12 cellular contexts compared by ENCODE assay signal in genomic region chr1:79716481-79716880, GRCh38.
A peak's percentile ranks its signal among the peaks of the same experiment; 100 is the strongest.
DNase-seq lines count a peak whose midpoint lies in the region; FAIRE-seq and TF ChIP-seq lines count a peak whose summit lies in the region.
"Had no signal": no experiment of that assay in that cellular context is flagged by ENCODE, and none has a peak within 500 bp of the region (broad histone marks: within the 10 kb centered on the region; RNA-seq: fewer than 3 reads in every experiment).

No MANE protein-coding gene starts in this region.

- DNase-seq in H54 (ENCODE audit: insufficient read length, low spot score) (no peak), SK-N-SH (no peak), fibroblast of pulmonary artery (ENCODE audit: low read depth) (peak; percentile 94), pulmonary artery endothelial cell (ENCODE audit: low read depth, low spot score) (peak; percentile 93), T1000 (lab: John Stamatoyannopoulos, UW) (no peak), LoVo (ENCODE audit: low spot score) (no peak), right atrium auricular region (ENCODE audit: low spot score) (no peak)
- DNase-seq in activated T-cell treated with anti-CD3 and anti-CD28 coated beads, Interleukin-2, amount 50 U/mL, for 24 hours, result no peak
- DNase-seq: activated naive CD4-positive, alpha-beta T cell treated with anti-CD3 and anti-CD28 coated beads, Interleukin-2, amount 50 U/mL, for 16 hours; midbrain; NCI-H2081; T-helper 9 cell had no signal

- POLR2A ChIA-PET in SK-N-SH (lab: Yijun Ruan, JAX), result no interaction called here

- H3K36me3 Mint-ChIP-seq in activated T-cell treated with anti-CD3 and anti-CD28 coated beads, Interleukin-2, amount 50 U/mL, for 24 hours (ENCODE audit: low read depth), result no peaks in the 10 kb centered on the region

- peaks cover 15% of the 10 kb centered on the region for H3K9me3 Mint-ChIP-seq in activated T-cell treated with anti-CD3 and anti-CD28 coated beads, Interleukin-2, amount 50 U/mL, for 24 hours

- H3K9me3 ChIP-seq in SK-N-SH (no peaks in the 10 kb centered on the region), right atrium auricular region (no peaks in the 10 kb centered on the region)

- TF ChIP-seq RAD21 in SK-N-SH (IDR thresholded peaks at IDR 0.05; ENCODE audit: low read length), result no peak

- no peak overlapping the region for H3K27ac Mint-ChIP-seq in activated T-cell treated with anti-CD3 and anti-CD28 coated beads, Interleukin-2, amount 50 U/mL, for 24 hours

- H2AFZ ChIP-seq in SK-N-SH (ENCODE audit: low read depth), result no peak overlapping the region

- H3K27ac ChIP-seq in SK-N-SH (ENCODE audit: low read depth in 2 of 2, low read length in 1 of 2) (peak overlapping the region; percentile 15 to 76; a peak in 2 of 4 replicates), right atrium auricular region (no peak overlapping the region)

- CTCF ChIA-PET in SK-N-SH (lab: Yijun Ruan, JAX), result no interaction called here

- no peaks in the 10 kb centered on the region; a peak in 1 of 4 replicates for H3K4me1 ChIP-seq in SK-N-SH (ENCODE audit: control insufficient read depth in 1 of 2, insufficient read depth in 2 of 2, low read depth in 1 of 2, low read length in 1 of 2)
- H3K4me1 ChIP-seq in right atrium auricular region, result no peaks in the 10 kb centered on the region

- no peak overlapping the region for H3K4me2 ChIP-seq in SK-N-SH

- TF ChIP-seq CTCF in SK-N-SH (IDR thresholded peaks at IDR 0.05), result no peak
- no peak for TF ChIP-seq CTCF in fibroblast of pulmonary artery (IDR thresholded peaks at IDR 0.05; ENCODE audit: low read length, missing control alignments)
- no peak for TF ChIP-seq CTCF in right atrium auricular region (IDR thresholded peaks at IDR 0.05)

- H3F3A ChIP-seq in SK-N-SH (replicated peaks; ENCODE audit: insufficient read depth), result no peaks in the 10 kb centered on the region

- H3K36me3 ChIP-seq in SK-N-SH (replicated peaks in 1 of 2; ENCODE audit: control insufficient read depth in 1 of 2, insufficient read depth in 2 of 2, low read length in 1 of 2) (no peaks in the 10 kb centered on the region), right atrium auricular region (no peaks in the 10 kb centered on the region)

- H3K4me3 Mint-ChIP-seq in activated T-cell treated with anti-CD3 and anti-CD28 coated beads, Interleukin-2, amount 50 U/mL, for 24 hours, result no peak overlapping the region

- TF ChIP-seq POLR2A in H54 (IDR thresholded peaks at IDR 0.05; ENCODE audit: low read depth, low read length), result no peak

- no peaks in the 10 kb centered on the region for H3K4me1 Mint-ChIP-seq in activated T-cell treated with anti-CD3 and anti-CD28 coated beads, Interleukin-2, amount 50 U/mL, for 24 hours (ENCODE audit: low read depth)

- peak; percentile 43 to 60; a peak in 2 of 4 replicates for TF ChIP-seq EP300 in SK-N-SH (IDR thresholded peaks at IDR 0.05; ENCODE audit: borderline replicate concordance in 1 of 2, low read depth in 1 of 2, low read length in 1 of 2)

- no peaks in the 10 kb centered on the region for H3K9me2 ChIP-seq in SK-N-SH

- FAIRE-seq in H54 (lab: Jason Lieb, UNC), result peak; percentile 62

- H4K20me1 ChIP-seq in SK-N-SH (ENCODE audit: insufficient read depth), result no peaks in the 10 kb centered on the region

- H3K9ac ChIP-seq in SK-N-SH, result no peak overlapping the region

- H3K27me3 ChIP-seq in SK-N-SH (ENCODE audit: insufficient read depth), result no peaks in the 10 kb centered on the region
- no peaks in the 10 kb centered on the region for H3K27me3 ChIP-seq in right atrium auricular region

- H3K79me2 ChIP-seq in SK-N-SH (ENCODE audit: insufficient read depth), result no peaks in the 10 kb centered on the region

- no peak overlapping the region for H3K4me3 ChIP-seq in SK-N-SH (ENCODE audit: low read depth in 2 of 2, low read length in 1 of 2)
- H3K4me3 ChIP-seq in fibroblast of pulmonary artery (replicated peaks; ENCODE audit: low read depth, low read length), result no peak overlapping the region
- H3K4me3 ChIP-seq in right atrium auricular region, result no peak overlapping the region

- no peaks in the 10 kb centered on the region for H3K27me3 Mint-ChIP-seq in activated T-cell treated with anti-CD3 and anti-CD28 coated beads, Interleukin-2, amount 50 U/mL, for 24 hours

TF ChIP-seq in SK-N-SH, 30 proteins besides CTCF, POLR2A, EP300 and RAD21:
- peak; percentile 76 for TF ChIP-seq PBX3 (IDR thresholded peaks at IDR 0.05)
- TF ChIP-seq FOSL2 (IDR thresholded peaks at IDR 0.05; ENCODE audit: borderline replicate concordance, low read depth), result peak; percentile 53; the same call in 1 of the 2 replicates
- TF ChIP-seq SIN3A (IDR thresholded peaks at IDR 0.05; ENCODE audit: borderline replicate concordance, low read depth, low read length), result no peak
- TF ChIP-seq NFIC (IDR thresholded peaks at IDR 0.05; ENCODE audit: borderline replicate concordance), result peak; percentile 80
- peak; percentile 65 for TF ChIP-seq JUND (IDR thresholded peaks at IDR 0.05)
- peak; percentile 88 for TF ChIP-seq TCF12 (IDR thresholded peaks at IDR 0.05)

Comparison
In these comparisons a context has a peak if more than half of its experiments do, and no peak if none do; other contexts are left out.
1. DNase-seq: peak in fibroblast of pulmonary artery (single experiment) and pulmonary artery endothelial cell (single experiment); none in H54 (single experiment), SK-N-SH (single experiment), activated T-cell treated with anti-CD3 and anti-CD28 coated beads, Interleukin-2, amount 50 U/mL, for 24 hours (single experiment), T1000 (single experiment), LoVo (single experiment) and right atrium auricular region (single experiment).
2. H3K27ac ChIP-seq: peak in SK-N-SH (2 of 2); none in right atrium auricular region (0 of 2).